In the genomic region with DNA sequence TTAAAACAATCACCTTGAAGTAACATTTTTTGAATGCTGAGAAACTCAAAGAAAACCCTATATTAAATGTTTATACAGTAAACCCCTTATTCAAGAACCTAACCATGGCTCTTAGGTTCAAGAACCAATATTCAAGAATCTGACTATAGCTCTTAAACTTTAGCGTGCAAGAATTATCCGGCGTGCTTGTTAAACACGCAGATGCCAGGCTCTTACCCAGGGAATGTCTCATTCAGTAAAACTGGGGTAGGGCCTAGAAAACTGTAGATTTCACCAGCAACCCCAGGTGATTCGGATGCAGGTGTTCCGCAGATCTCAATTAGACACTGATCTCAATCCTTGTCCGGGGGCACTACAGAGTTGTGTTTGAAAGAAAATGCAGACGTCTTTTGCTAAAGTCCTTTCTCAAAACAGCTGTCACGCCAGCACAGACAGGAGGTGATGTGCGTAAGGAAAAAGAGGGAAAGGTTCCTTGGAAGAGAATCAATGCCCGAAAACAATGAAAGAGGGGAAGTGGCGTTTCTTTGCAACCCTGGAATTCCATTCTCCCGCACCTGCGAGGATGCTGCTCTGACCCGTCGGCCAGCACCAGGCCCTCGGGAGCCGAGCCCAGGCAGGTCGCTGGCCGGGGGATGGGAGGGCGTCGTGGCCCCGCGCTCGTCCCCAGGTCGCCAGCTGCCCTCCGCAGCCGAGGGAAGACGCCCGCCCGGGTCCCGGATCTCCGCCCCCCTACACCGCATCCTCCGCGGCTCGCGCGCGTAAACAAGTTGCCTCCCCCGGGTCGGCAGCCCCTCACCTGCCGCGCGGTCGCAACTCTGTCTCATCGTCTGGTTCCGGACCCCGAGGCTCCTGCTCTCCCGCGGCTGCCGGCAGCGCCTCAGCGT, we compare ENCODE assay signal across 1 cellular context.
TF ChIP-seq lines count a peak whose summit lies in the region.

No MANE protein-coding gene starts in this region.

TF ChIP-seq in GM12878, 131 proteins besides CTCF, POLR2A, EP300 and RAD21 (continued from another document):
- TF ChIP-seq, protein P1, sequence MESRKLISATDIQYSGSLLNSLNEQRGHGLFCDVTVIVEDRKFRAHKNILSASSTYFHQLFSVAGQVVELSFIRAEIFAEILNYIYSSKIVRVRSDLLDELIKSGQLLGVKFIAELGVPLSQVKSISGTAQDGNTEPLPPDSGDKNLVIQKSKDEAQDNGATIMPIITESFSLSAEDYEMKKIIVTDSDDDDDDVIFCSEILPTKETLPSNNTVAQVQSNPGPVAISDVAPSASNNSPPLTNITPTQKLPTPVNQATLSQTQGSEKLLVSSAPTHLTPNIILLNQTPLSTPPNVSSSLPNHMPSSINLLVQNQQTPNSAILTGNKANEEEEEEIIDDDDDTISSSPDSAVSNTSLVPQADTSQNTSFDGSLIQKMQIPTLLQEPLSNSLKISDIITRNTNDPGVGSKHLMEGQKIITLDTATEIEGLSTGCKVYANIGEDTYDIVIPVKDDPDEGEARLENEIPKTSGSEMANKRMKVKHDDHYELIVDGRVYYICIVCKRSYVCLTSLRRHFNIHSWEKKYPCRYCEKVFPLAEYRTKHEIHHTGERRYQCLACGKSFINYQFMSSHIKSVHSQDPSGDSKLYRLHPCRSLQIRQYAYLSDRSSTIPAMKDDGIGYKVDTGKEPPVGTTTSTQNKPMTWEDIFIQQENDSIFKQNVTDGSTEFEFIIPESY (IDR thresholded peaks at IDR 0.05), result no peak
- no peak for TF ChIP-seq CBFB (IDR thresholded peaks at IDR 0.05; ENCODE audit: low read depth)
- TF ChIP-seq CBX5 (IDR thresholded peaks at IDR 0.05; ENCODE audit: low read depth), result no peak
- no peak for TF ChIP-seq TBL1XR1 (IDR thresholded peaks at IDR 0.05; ENCODE audit: low read depth, low read length)
- TF ChIP-seq IRF5 (IDR thresholded peaks at IDR 0.05; ENCODE audit: borderline replicate concordance), result no peak
- TF ChIP-seq USF2 (IDR thresholded peaks at IDR 0.05; ENCODE audit: borderline replicate concordance, low read depth, low read length), result no peak
